In genomic region chr19:48588670-48589399, GRCh38 we compare ENCODE assay signal across 1 cellular context.
A peak's percentile ranks its signal among the peaks of the same experiment; 100 is the strongest.
TF ChIP-seq lines count a peak whose summit lies in the region.

No MANE protein-coding gene starts in this region.

TF ChIP-seq in H1, 55 proteins besides CTCF, POLR2A, EP300 and RAD21:
- TF ChIP-seq, protein P1, sequence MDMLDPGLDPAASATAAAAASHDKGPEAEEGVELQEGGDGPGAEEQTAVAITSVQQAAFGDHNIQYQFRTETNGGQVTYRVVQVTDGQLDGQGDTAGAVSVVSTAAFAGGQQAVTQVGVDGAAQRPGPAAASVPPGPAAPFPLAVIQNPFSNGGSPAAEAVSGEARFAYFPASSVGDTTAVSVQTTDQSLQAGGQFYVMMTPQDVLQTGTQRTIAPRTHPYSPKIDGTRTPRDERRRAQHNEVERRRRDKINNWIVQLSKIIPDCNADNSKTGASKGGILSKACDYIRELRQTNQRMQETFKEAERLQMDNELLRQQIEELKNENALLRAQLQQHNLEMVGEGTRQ (IDR thresholded peaks at IDR 0.05; ENCODE audit: low read length), result peak; percentile 32; the same call in 1 of the 2 replicates
- TF ChIP-seq EZH2 (IDR thresholded peaks at IDR 0.05; ENCODE audit: low read depth, low read length, severe bottlenecking) (no peak), RBBP5 (IDR thresholded peaks at IDR 0.05; ENCODE audit: borderline replicate concordance, low read depth, low read length) (no peak; the same call in 1 of the 2 replicates), HDAC6 (IDR thresholded peaks at IDR 0.05; ENCODE audit: low read depth, low read length) (no peak), CREB1 (IDR thresholded peaks at IDR 0.05) (peak; percentile 75), MAFK (IDR thresholded peaks at IDR 0.05; ENCODE audit: low read depth, low read length) (no peak), CTBP2 (IDR thresholded peaks at IDR 0.05; ENCODE audit: borderline replicate concordance, insufficient read depth, insufficient read length, low read length) (no peak), SP1 (IDR thresholded peaks at IDR 0.05; ENCODE audit: low read depth, low read length) (no peak), RNF2 (IDR thresholded peaks at IDR 0.05; ENCODE audit: borderline replicate concordance, low read depth, low read length, missing control alignments, poor library complexity, severe bottlenecking) (no peak), SP2 (IDR thresholded peaks at IDR 0.05; ENCODE audit: low read length) (no peak), ZNF274 (IDR thresholded peaks at IDR 0.05; ENCODE audit: borderline replicate concordance, extremely low read depth, low read length) (no peak), NRF1 (IDR thresholded peaks at IDR 0.05; ENCODE audit: low read depth, low read length) (0 out of 2 replicates have a peak, but pooled peaks have one; percentile 15), HDAC2 (IDR thresholded peaks at IDR 0.05; ENCODE audit: borderline replicate concordance in 1 of 2, low read depth in 2 of 2, low read length in 2 of 2) (peak; percentile 26 to 100; a peak in 2 of 4 replicates), TAF1 (IDR thresholded peaks at IDR 0.05; ENCODE audit: low read depth, low read length) (no peak), CBX5 (IDR thresholded peaks at IDR 0.05; ENCODE audit: low read depth, low read length) (no peak), CEBPB (IDR thresholded peaks at IDR 0.05; ENCODE audit: low read depth, low read length) (0 out of 2 replicates have a peak, but pooled peaks have one; percentile 9), GTF2F1 (IDR thresholded peaks at IDR 0.05; ENCODE audit: borderline replicate concordance, low read depth, low read length) (no peak), TEAD4 (IDR thresholded peaks at IDR 0.05; ENCODE audit: low read depth, low read length) (no peak), BRCA1 (IDR thresholded peaks at IDR 0.05; ENCODE audit: low read depth, low read length) (no peak), GABPA (IDR thresholded peaks at IDR 0.05; ENCODE audit: borderline replicate concordance, insufficient read depth, low read length) (no peak; the same call in 1 of the 2 replicates), KDM4A (IDR thresholded peaks at IDR 0.05; ENCODE audit: low read depth, low read length, severe bottlenecking) (peak; percentile 70), PHF8 (conservative IDR thresholded peaks at IDR 0.05; ENCODE audit: low read depth, low read length) (no peak), SUZ12 (IDR thresholded peaks at IDR 0.05; ENCODE audit: low read length) (no peak), CHD2 (IDR thresholded peaks at IDR 0.05; ENCODE audit: low read length) (no peak), SRF (IDR thresholded peaks at IDR 0.05; ENCODE audit: low read depth, low read length) (no peak), KDM1A (IDR thresholded peaks at IDR 0.05; ENCODE audit: borderline replicate concordance, low read length) (peak; percentile 100), ASH2L (IDR thresholded peaks at IDR 0.05; ENCODE audit: low read length) (no peak), SIN3A (conservative IDR thresholded peaks at IDR 0.05 in 1 of 2, IDR thresholded peaks at IDR 0.05 in 1 of 2; ENCODE audit: low read depth in 1 of 2, low read length in 2 of 2) (peak in 1 of 2 experiments; percentile 46; a peak in 2 of 4 replicates), SIRT6 (IDR thresholded peaks at IDR 0.05; ENCODE audit: low read length) (no peak), TBP (IDR thresholded peaks at IDR 0.05; ENCODE audit: low read depth, low read length) (no peak)
- TF ChIP-seq, protein P2, sequence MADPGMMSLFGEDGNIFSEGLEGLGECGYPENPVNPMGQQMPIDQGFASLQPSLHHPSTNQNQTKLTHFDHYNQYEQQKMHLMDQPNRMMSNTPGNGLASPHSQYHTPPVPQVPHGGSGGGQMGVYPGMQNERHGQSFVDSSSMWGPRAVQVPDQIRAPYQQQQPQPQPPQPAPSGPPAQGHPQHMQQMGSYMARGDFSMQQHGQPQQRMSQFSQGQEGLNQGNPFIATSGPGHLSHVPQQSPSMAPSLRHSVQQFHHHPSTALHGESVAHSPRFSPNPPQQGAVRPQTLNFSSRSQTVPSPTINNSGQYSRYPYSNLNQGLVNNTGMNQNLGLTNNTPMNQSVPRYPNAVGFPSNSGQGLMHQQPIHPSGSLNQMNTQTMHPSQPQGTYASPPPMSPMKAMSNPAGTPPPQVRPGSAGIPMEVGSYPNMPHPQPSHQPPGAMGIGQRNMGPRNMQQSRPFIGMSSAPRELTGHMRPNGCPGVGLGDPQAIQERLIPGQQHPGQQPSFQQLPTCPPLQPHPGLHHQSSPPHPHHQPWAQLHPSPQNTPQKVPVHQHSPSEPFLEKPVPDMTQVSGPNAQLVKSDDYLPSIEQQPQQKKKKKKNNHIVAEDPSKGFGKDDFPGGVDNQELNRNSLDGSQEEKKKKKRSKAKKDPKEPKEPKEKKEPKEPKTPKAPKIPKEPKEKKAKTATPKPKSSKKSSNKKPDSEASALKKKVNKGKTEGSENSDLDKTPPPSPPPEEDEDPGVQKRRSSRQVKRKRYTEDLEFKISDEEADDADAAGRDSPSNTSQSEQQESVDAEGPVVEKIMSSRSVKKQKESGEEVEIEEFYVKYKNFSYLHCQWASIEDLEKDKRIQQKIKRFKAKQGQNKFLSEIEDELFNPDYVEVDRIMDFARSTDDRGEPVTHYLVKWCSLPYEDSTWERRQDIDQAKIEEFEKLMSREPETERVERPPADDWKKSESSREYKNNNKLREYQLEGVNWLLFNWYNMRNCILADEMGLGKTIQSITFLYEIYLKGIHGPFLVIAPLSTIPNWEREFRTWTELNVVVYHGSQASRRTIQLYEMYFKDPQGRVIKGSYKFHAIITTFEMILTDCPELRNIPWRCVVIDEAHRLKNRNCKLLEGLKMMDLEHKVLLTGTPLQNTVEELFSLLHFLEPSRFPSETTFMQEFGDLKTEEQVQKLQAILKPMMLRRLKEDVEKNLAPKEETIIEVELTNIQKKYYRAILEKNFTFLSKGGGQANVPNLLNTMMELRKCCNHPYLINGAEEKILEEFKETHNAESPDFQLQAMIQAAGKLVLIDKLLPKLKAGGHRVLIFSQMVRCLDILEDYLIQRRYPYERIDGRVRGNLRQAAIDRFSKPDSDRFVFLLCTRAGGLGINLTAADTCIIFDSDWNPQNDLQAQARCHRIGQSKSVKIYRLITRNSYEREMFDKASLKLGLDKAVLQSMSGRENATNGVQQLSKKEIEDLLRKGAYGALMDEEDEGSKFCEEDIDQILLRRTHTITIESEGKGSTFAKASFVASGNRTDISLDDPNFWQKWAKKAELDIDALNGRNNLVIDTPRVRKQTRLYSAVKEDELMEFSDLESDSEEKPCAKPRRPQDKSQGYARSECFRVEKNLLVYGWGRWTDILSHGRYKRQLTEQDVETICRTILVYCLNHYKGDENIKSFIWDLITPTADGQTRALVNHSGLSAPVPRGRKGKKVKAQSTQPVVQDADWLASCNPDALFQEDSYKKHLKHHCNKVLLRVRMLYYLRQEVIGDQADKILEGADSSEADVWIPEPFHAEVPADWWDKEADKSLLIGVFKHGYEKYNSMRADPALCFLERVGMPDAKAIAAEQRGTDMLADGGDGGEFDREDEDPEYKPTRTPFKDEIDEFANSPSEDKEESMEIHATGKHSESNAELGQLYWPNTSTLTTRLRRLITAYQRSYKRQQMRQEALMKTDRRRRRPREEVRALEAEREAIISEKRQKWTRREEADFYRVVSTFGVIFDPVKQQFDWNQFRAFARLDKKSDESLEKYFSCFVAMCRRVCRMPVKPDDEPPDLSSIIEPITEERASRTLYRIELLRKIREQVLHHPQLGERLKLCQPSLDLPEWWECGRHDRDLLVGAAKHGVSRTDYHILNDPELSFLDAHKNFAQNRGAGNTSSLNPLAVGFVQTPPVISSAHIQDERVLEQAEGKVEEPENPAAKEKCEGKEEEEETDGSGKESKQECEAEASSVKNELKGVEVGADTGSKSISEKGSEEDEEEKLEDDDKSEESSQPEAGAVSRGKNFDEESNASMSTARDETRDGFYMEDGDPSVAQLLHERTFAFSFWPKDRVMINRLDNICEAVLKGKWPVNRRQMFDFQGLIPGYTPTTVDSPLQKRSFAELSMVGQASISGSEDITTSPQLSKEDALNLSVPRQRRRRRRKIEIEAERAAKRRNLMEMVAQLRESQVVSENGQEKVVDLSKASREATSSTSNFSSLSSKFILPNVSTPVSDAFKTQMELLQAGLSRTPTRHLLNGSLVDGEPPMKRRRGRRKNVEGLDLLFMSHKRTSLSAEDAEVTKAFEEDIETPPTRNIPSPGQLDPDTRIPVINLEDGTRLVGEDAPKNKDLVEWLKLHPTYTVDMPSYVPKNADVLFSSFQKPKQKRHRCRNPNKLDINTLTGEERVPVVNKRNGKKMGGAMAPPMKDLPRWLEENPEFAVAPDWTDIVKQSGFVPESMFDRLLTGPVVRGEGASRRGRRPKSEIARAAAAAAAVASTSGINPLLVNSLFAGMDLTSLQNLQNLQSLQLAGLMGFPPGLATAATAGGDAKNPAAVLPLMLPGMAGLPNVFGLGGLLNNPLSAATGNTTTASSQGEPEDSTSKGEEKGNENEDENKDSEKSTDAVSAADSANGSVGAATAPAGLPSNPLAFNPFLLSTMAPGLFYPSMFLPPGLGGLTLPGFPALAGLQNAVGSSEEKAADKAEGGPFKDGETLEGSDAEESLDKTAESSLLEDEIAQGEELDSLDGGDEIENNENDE (IDR thresholded peaks at IDR 0.05; ENCODE audit: insufficient replicate concordance, low read length), result no peak
- TF ChIP-seq, protein P3, sequence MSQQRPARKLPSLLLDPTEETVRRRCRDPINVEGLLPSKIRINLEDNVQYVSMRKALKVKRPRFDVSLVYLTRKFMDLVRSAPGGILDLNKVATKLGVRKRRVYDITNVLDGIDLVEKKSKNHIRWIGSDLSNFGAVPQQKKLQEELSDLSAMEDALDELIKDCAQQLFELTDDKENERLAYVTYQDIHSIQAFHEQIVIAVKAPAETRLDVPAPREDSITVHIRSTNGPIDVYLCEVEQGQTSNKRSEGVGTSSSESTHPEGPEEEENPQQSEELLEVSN (IDR thresholded peaks at IDR 0.05), result peak; percentile 57; the same call in 1 of the 2 replicates
- TF ChIP-seq, protein P4, sequence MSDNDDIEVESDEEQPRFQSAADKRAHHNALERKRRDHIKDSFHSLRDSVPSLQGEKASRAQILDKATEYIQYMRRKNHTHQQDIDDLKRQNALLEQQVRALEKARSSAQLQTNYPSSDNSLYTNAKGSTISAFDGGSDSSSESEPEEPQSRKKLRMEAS (IDR thresholded peaks at IDR 0.05), result peak; percentile 76
